26 cellular contexts compared by ENCODE assay signal in genomic region chr2:54088719-54089118, GRCh38.
"Had no signal": no experiment of that assay in that cellular context is flagged by ENCODE, and none has a peak within 500 bp of the region (broad histone marks: within the 10 kb centered on the region; RNA-seq: fewer than 3 reads in every experiment).

No MANE protein-coding gene starts in this region.

- H3K27me3 Mint-ChIP-seq: activated naive CD8-positive, alpha-beta T cell treated with anti-CD3 and anti-CD28 coated beads for 36 hours; naive thymus-derived CD4-positive, alpha-beta T cell; stimulated activated naive B cell treated with anti-CD40 and anti-IgM and Interleukin-4, amounts not matched to agents 10 μg/mL and 1 μg/mL and 100 μg/mL, for 72 hours had no signal

- H3K9me3 Mint-ChIP-seq: activated naive CD8-positive, alpha-beta T cell treated with anti-CD3 and anti-CD28 coated beads for 36 hours; naive thymus-derived CD4-positive, alpha-beta T cell; stimulated activated naive B cell treated with anti-CD40 and anti-IgM and Interleukin-4, amounts not matched to agents 10 μg/mL and 1 μg/mL and 100 μg/mL, for 72 hours had no signal

- H3K4me3 Mint-ChIP-seq: activated naive CD8-positive, alpha-beta T cell treated with anti-CD3 and anti-CD28 coated beads for 36 hours; naive thymus-derived CD4-positive, alpha-beta T cell; stimulated activated naive B cell treated with anti-CD40 and anti-IgM and Interleukin-4, amounts not matched to agents 10 μg/mL and 1 μg/mL and 100 μg/mL, for 72 hours had no signal

- ATAC-seq: activated CD4-positive, CD25-positive, alpha-beta regulatory T cell treated with anti-CD3 and anti-CD28 coated beads, Interleukin-2, amount 50 U/mL, for 24 hours; naive thymus-derived CD4-positive, alpha-beta T cell; stimulated activated naive B cell treated with anti-CD40 and anti-IgM and Interleukin-4, amounts not matched to agents 10 μg/mL and 1 μg/mL and 100 μg/mL, for 72 hours had no signal

- H3K27me3 ChIP-seq: adrenal gland, ovary, stomach, thyroid gland, upper lobe of right lung had no signal

- H3K9me3 ChIP-seq: adrenal gland, left ventricle myocardium inferior, ovary, prostate gland, stomach, thyroid gland, upper lobe of right lung had no signal

- H3K27ac ChIP-seq: adrenal gland, left ventricle myocardium inferior, ovary, prostate gland, stomach, thyroid gland, upper lobe of right lung, WERI-Rb-1 had no signal

- DNase-seq: activated CD4-positive, alpha-beta T cell treated with anti-CD3 and anti-CD28 coated beads for 48 hours; activated CD4-positive, alpha-beta T cell treated with anti-CD3 and anti-CD28 coated beads, Interleukin-2, amount 50 U/mL, for 48 hours; activated CD8-positive, alpha-beta memory T cell treated with anti-CD3 and anti-CD28 coated beads for 24 hours; activated effector memory CD4-positive, alpha-beta T cell treated with Interleukin-2 at 50 U/mL for 16 hours; activated naive CD4-positive, alpha-beta T cell treated with Interleukin-2 at 50 U/mL for 16 hours; activated naive CD8-positive, alpha-beta T cell treated with anti-CD3 and anti-CD28 coated beads for 36 hours; adrenal gland; aorta; caudate nucleus; cortex of kidney; left ventricle myocardium inferior; midbrain; naive thymus-derived CD4-positive, alpha-beta T cell; ovary; stimulated activated CD4-positive, alpha-beta T cell treated with anti-CD3 and anti-CD28 coated beads, Interleukin-15, amount 100 ng/mL, for 24 hours; stimulated activated CD4-positive, alpha-beta T cell treated with anti-CD3 and anti-CD28 coated beads, Interleukin-2, amount 100 ng/mL, for 24 hours; stimulated activated naive B cell treated with anti-CD40 and anti-IgM and Interleukin-4, amounts not matched to agents 10 μg/mL and 1 μg/mL and 100 μg/mL, for 72 hours; stomach; thyroid gland; upper lobe of right lung; WERI-Rb-1 had no signal

- H3K27ac Mint-ChIP-seq: activated naive CD8-positive, alpha-beta T cell treated with anti-CD3 and anti-CD28 coated beads for 36 hours; stimulated activated naive B cell treated with anti-CD40 and anti-IgM and Interleukin-4, amounts not matched to agents 10 μg/mL and 1 μg/mL and 100 μg/mL, for 72 hours had no signal

- FAIRE-seq: islet of Langerhans, TTC549 had no signal

- H3K4me1 ChIP-seq: prostate gland, thyroid gland, upper lobe of right lung had no signal

- H3K36me3 ChIP-seq: adrenal gland, left ventricle myocardium inferior, ovary, prostate gland, stomach, thyroid gland, upper lobe of right lung, WERI-Rb-1 had no signal

- H3K4me3 ChIP-seq: adrenal gland, left ventricle myocardium inferior, lung, ovary, prostate gland, stomach, thyroid gland, upper lobe of right lung had no signal

- H3K36me3 Mint-ChIP-seq: activated naive CD8-positive, alpha-beta T cell treated with anti-CD3 and anti-CD28 coated beads for 36 hours; stimulated activated naive B cell treated with anti-CD40 and anti-IgM and Interleukin-4, amounts not matched to agents 10 μg/mL and 1 μg/mL and 100 μg/mL, for 72 hours had no signal
